In the genomic region with DNA sequence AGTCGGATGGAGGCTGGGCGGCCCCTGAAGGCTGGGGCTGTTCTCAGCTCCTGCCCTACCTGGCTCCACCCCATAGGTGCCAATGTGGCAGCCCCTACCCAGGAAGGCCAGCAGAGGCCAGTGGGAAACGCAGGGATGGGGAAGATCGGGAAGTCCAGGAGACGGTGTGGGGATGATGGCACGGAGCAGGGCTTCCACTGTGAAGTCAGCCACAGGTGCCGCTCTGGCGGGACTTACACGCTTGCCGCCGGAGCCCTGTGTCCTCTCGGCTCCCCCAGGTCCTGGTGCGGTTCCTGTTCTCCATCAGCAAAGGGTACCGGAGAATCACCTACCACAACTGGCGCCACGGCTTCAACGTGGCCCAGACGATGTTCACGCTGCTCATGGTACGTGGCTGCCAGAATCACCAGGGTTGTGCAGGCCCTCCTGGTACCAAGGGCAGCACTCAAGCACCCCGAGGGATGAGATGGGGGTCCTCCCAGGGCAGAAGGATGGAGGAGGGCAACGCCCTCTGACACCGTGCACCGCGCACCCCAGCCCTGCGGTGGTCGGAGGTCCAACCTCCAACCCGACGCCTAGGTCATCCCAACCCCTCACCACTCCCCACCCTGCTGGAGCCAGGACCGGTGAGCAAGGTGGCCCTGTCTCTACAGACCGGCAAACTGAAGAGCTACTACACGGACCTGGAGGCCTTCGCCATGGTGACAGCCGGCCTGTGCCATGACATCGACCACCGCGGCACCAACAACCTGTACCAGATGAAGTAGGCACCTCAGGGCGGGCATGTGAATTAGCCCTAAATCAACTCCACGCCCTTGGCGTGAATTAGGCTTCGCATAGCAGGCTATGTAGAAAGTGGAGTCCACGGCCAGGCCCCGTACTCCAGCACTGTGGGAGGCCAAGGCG, we compare ENCODE assay signal across 1 cellular context.
TF ChIP-seq lines count a peak whose summit lies in the region.

No MANE protein-coding gene starts in this region.

TF ChIP-seq in GM12878, 131 proteins besides CTCF, POLR2A, EP300 and RAD21:
- TF ChIP-seq ZNF217 (IDR thresholded peaks at IDR 0.05) (no peak), KAT2A (conservative IDR thresholded peaks at IDR 0.05; ENCODE audit: control insufficient read depth, low read depth, low read length) (no peak), TAF1 (IDR thresholded peaks at IDR 0.05; ENCODE audit: borderline replicate concordance, low read depth, low read length) (no peak), SIX5 (IDR thresholded peaks at IDR 0.05; ENCODE audit: low read depth, low read length, severe bottlenecking) (no peak), RCOR1 (conservative IDR thresholded peaks at IDR 0.05; ENCODE audit: low read depth, low read length) (no peak), LARP7 (IDR thresholded peaks at IDR 0.05) (no peak), PAX5 (IDR thresholded peaks at IDR 0.05; ENCODE audit: borderline replicate concordance, low read depth, low read length) (no peak), SP1 (IDR thresholded peaks at IDR 0.05; ENCODE audit: low read depth, low read length) (no peak), JUND (IDR thresholded peaks at IDR 0.05; ENCODE audit: low read depth, low read length) (no peak), BHLHE40 (IDR thresholded peaks at IDR 0.05; ENCODE audit: borderline replicate concordance in 1 of 2, low read depth in 2 of 2, low read length in 1 of 2) (no peak), PAX8 (IDR thresholded peaks at IDR 0.05) (no peak), CHD2 (IDR thresholded peaks at IDR 0.05; ENCODE audit: borderline replicate concordance, low read depth, low read length) (no peak), TARDBP (IDR thresholded peaks at IDR 0.05; ENCODE audit: borderline replicate concordance) (no peak)
- TF ChIP-seq, protein P1, sequence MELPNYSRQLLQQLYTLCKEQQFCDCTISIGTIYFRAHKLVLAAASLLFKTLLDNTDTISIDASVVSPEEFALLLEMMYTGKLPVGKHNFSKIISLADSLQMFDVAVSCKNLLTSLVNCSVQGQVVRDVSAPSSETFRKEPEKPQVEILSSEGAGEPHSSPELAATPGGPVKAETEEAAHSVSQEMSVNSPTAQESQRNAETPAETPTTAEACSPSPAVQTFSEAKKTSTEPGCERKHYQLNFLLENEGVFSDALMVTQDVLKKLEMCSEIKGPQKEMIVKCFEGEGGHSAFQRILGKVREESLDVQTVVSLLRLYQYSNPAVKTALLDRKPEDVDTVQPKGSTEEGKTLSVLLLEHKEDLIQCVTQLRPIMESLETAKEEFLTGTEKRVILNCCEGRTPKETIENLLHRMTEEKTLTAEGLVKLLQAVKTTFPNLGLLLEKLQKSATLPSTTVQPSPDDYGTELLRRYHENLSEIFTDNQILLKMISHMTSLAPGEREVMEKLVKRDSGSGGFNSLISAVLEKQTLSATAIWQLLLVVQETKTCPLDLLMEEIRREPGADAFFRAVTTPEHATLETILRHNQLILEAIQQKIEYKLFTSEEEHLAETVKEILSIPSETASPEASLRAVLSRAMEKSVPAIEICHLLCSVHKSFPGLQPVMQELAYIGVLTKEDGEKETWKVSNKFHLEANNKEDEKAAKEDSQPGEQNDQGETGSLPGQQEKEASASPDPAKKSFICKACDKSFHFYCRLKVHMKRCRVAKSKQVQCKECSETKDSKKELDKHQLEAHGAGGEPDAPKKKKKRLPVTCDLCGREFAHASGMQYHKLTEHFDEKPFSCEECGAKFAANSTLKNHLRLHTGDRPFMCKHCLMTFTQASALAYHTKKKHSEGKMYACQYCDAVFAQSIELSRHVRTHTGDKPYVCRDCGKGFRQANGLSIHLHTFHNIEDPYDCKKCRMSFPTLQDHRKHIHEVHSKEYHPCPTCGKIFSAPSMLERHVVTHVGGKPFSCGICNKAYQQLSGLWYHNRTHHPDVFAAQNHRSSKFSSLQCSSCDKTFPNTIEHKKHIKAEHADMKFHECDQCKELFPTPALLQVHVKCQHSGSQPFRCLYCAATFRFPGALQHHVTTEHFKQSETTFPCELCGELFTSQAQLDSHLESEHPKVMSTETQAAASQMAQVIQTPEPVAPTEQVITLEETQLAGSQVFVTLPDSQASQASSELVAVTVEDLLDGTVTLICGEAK (IDR thresholded peaks at IDR 0.05; ENCODE audit: borderline replicate concordance), result no peak
- TF ChIP-seq, protein P2, sequence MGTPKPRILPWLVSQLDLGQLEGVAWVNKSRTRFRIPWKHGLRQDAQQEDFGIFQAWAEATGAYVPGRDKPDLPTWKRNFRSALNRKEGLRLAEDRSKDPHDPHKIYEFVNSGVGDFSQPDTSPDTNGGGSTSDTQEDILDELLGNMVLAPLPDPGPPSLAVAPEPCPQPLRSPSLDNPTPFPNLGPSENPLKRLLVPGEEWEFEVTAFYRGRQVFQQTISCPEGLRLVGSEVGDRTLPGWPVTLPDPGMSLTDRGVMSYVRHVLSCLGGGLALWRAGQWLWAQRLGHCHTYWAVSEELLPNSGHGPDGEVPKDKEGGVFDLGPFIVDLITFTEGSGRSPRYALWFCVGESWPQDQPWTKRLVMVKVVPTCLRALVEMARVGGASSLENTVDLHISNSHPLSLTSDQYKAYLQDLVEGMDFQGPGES (IDR thresholded peaks at IDR 0.05), result no peak
- TF ChIP-seq, protein P3, sequence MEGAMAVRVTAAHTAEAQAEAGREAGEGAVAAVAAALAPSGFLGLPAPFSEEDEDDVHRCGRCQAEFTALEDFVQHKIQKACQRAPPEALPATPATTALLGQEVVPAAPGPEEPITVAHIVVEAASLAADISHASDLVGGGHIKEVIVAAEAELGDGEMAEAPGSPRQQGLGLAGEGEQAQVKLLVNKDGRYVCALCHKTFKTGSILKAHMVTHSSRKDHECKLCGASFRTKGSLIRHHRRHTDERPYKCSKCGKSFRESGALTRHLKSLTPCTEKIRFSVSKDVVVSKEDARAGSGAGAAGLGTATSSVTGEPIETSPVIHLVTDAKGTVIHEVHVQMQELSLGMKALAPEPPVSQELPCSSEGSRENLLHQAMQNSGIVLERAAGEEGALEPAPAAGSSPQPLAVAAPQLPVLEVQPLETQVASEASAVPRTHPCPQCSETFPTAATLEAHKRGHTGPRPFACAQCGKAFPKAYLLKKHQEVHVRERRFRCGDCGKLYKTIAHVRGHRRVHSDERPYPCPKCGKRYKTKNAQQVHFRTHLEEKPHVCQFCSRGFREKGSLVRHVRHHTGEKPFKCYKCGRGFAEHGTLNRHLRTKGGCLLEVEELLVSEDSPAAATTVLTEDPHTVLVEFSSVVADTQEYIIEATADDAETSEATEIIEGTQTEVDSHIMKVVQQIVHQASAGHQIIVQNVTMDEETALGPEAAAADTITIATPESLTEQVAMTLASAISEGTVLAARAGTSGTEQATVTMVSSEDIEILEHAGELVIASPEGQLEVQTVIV (IDR thresholded peaks at IDR 0.05; ENCODE audit: borderline replicate concordance, partially characterized antibody), result no peak
- TF ChIP-seq, protein P4, sequence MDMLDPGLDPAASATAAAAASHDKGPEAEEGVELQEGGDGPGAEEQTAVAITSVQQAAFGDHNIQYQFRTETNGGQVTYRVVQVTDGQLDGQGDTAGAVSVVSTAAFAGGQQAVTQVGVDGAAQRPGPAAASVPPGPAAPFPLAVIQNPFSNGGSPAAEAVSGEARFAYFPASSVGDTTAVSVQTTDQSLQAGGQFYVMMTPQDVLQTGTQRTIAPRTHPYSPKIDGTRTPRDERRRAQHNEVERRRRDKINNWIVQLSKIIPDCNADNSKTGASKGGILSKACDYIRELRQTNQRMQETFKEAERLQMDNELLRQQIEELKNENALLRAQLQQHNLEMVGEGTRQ (IDR thresholded peaks at IDR 0.05; ENCODE audit: borderline replicate concordance, low read depth, low read length), result no peak
- TF ChIP-seq, protein P5, sequence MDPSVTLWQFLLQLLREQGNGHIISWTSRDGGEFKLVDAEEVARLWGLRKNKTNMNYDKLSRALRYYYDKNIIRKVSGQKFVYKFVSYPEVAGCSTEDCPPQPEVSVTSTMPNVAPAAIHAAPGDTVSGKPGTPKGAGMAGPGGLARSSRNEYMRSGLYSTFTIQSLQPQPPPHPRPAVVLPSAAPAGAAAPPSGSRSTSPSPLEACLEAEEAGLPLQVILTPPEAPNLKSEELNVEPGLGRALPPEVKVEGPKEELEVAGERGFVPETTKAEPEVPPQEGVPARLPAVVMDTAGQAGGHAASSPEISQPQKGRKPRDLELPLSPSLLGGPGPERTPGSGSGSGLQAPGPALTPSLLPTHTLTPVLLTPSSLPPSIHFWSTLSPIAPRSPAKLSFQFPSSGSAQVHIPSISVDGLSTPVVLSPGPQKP (IDR thresholded peaks at IDR 0.05; ENCODE audit: low read depth, low read length), result no peak
- TF ChIP-seq, protein P6, sequence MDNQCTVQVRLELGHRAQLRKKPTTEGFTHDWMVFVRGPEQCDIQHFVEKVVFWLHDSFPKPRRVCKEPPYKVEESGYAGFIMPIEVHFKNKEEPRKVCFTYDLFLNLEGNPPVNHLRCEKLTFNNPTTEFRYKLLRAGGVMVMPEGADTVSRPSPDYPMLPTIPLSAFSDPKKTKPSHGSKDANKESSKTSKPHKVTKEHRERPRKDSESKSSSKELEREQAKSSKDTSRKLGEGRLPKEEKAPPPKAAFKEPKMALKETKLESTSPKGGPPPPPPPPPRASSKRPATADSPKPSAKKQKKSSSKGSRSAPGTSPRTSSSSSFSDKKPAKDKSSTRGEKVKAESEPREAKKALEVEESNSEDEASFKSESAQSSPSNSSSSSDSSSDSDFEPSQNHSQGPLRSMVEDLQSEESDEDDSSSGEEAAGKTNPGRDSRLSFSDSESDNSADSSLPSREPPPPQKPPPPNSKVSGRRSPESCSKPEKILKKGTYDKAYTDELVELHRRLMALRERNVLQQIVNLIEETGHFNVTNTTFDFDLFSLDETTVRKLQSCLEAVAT (IDR thresholded peaks at IDR 0.05), result no peak
- TF ChIP-seq, protein P7, sequence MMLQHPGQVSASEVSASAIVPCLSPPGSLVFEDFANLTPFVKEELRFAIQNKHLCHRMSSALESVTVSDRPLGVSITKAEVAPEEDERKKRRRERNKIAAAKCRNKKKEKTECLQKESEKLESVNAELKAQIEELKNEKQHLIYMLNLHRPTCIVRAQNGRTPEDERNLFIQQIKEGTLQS (IDR thresholded peaks at IDR 0.05; ENCODE audit: borderline replicate concordance, extremely low read depth, low read depth, low read length), result no peak
TF ChIP-seq in GM12878: peak in this region for 0.
